In the genomic region with DNA sequence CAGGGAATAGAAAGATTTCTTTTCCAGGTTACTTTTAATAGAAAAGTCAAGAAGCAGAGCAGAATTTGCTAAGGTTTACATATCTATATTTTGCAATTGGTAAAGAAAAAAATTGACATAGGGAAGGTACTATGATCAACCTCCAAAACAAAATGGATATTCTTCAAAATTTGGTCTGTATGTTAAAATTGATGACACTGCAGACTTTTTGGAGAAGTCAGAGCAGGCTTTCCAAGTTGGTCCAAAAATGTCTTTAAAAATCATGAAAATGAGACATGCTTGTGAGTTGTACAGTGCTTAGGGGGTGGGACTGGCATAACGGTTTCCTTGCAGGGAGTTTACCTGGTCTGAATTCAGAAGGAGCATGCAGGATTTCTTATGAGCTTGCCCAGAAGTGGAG, we compare ENCODE assay signal across 8 cellular contexts.
"Had no signal": no experiment of that assay in that cellular context is flagged by ENCODE, and none has a peak within 500 bp of the region (broad histone marks: within the 10 kb centered on the region; RNA-seq: fewer than 3 reads in every experiment).

No MANE protein-coding gene starts in this region.

- ATAC-seq: GM12878 had no signal

- FAIRE-seq: G401.6, GM12878, GM12891, GM12892, GM18507, GM19239 had no signal

- DNase-seq: GDM1, GF-D8 had no signal

- H3K4me3 ChIP-seq: GM12878 had no signal
